In genomic region chr1:5200006-5200405, GRCh38 we compare ENCODE assay signal across 22 cellular contexts.
"Had no signal": no experiment of that assay in that cellular context is flagged by ENCODE, and none has a peak within 500 bp of the region (broad histone marks: within the 10 kb centered on the region; RNA-seq: fewer than 3 reads in every experiment).

No MANE protein-coding gene starts in this region.

- H3K27me3 ChIP-seq: body of pancreas, Peyer's patch had no signal

- DNase-seq: activated CD4-positive, alpha-beta T cell treated with anti-CD3 and anti-CD28 coated beads for 36 hours; activated CD4-positive, alpha-beta T cell treated with anti-CD3 and anti-CD28 coated beads, Interleukin-2, amount 50 U/mL, for 4 hours; activated CD8-positive, alpha-beta memory T cell treated with anti-CD3 and anti-CD28 coated beads, Interleukin-2, amount 50 U/mL, for 48 hours; activated CD8-positive, alpha-beta T cell treated with anti-CD3 and anti-CD28 coated beads, Interleukin-2, amount 10 ng/mL, durations not matched to agents 7 days and 5 days; activated naive CD4-positive, alpha-beta T cell treated with anti-CD3 and anti-CD28 coated beads, Interleukin-2, amount 50 U/mL, for 16 hours; activated T-cell treated with anti-CD3 and anti-CD28 coated beads, Interleukin-2, amount 50 U/mL, for 1 hour; aorta; body of pancreas; Kasumi-1; NCI-H1105 treated with DMSO at 0.1 percent for 48 hours; NCI-H1436 treated with DMSO at 0.1 percent for 48 hours; NCI-H187; NCI-H2081; NCI-H510A treated with DMSO at 0.1 percent for 48 hours; NCI-H69; Peyer's patch; Right ventricle myocardium superior; SJCRH30; SK-N-SH; T-helper 1 cell; WERI-Rb-1 had no signal

- H3K9ac ChIP-seq: SK-N-SH had no signal

- H3K4me1 ChIP-seq: body of pancreas, Peyer's patch, SJCRH30 had no signal

- H3K36me3 ChIP-seq: Peyer's patch, SJCRH30, WERI-Rb-1 had no signal

- H3K4me1 Mint-ChIP-seq: activated CD4-positive, alpha-beta T cell treated with anti-CD3 and anti-CD28 coated beads for 36 hours had no signal

- H3K4me3 Mint-ChIP-seq: activated CD4-positive, alpha-beta T cell treated with anti-CD3 and anti-CD28 coated beads for 36 hours; activated CD8-positive, alpha-beta T cell treated with anti-CD3 and anti-CD28 coated beads, Interleukin-2, amount 10 ng/mL, durations not matched to agents 7 days and 5 days had no signal

- ATAC-seq: activated CD4-positive, alpha-beta T cell treated with anti-CD3 and anti-CD28 coated beads for 36 hours; activated CD8-positive, alpha-beta T cell treated with anti-CD3 and anti-CD28 coated beads, Interleukin-2, amount 10 ng/mL, durations not matched to agents 7 days and 5 days; body of pancreas had no signal

- H3K27ac Mint-ChIP-seq: activated CD4-positive, alpha-beta T cell treated with anti-CD3 and anti-CD28 coated beads for 36 hours; activated CD8-positive, alpha-beta T cell treated with anti-CD3 and anti-CD28 coated beads, Interleukin-2, amount 10 ng/mL, durations not matched to agents 7 days and 5 days had no signal

- H3K9me3 ChIP-seq: body of pancreas, Peyer's patch, SJCRH30, SK-N-SH had no signal

- H3K27ac ChIP-seq: body of pancreas, Peyer's patch, RWPE1, SJCRH30, WERI-Rb-1 had no signal

- H3K4me2 ChIP-seq: SK-N-SH had no signal

- H3K4me3 ChIP-seq: body of pancreas, Peyer's patch, SJCRH30 had no signal
